ENCODE assay signal across 20 cellular contexts in the genomic region with DNA sequence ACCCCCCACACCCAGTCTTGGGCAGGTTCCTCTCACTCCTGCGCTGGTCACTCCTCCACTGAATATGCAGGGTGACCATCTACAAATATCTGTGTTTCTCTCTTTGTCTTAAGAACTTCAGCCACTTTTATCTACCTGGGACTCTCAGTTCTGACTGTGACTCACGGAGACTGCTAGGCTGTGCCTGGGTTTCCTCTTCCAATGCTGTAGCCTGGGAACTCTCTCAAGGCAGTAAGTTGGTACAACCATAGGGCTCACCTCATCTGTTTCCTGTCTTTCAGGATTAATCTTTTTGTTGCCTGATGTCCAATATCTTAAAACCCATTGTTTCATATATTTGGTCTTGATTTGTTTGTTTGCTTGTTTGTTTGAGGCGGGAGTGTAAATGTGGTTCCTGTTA. TPM values are rescaled to one million over a fixed set of nuclear protein-coding genes. Genes with fewer than 3 reads are reported as not detected.
DNase-seq lines count a peak whose midpoint lies in the region; ATAC-seq, FAIRE-seq and TF ChIP-seq lines count a peak whose summit lies in the region.
"Had no signal": no experiment of that assay in that cellular context is flagged by ENCODE, and none has a peak within 500 bp of the region (broad histone marks: within the 10 kb centered on the region; RNA-seq: fewer than 3 reads in every experiment).

No MANE protein-coding gene starts in this region.

- H3K4me3 Mint-ChIP-seq in GM23338 (no peak overlapping the region), glutamatergic neuron (ENCODE audit: unreplicated experiment) (no peak overlapping the region)
- H3K4me3 Mint-ChIP-seq in stimulated activated naive B cell treated with anti-CD40 and anti-IgM and Interleukin-4, amounts not matched to agents 10 μg/mL and 1 μg/mL and 100 μg/mL, for 72 hours: no peak overlapping the region
- H3K4me3 Mint-ChIP-seq: CD14-positive monocyte; CD4-positive, alpha-beta memory T cell; HFFc6 had no signal

- H3K9me1 ChIP-seq in endothelial cell of umbilical vein (replicated peaks; ENCODE audit: control insufficient read depth, extremely low read depth, insufficient read depth, low read length): no peaks in the 10 kb centered on the region

- intact Hi-C loops in endothelial cell of umbilical vein (cut with micrococcal nuclease): no loop called here

- H3K27me3 ChIP-seq in GM23338 (ENCODE audit: insufficient read depth): no peaks in the 10 kb centered on the region
- H3K27me3 ChIP-seq in bronchial epithelial cell (ENCODE audit: control insufficient read depth, insufficient read depth, low read length): no peaks in the 10 kb centered on the region
- H3K27me3 ChIP-seq in endothelial cell of umbilical vein (ENCODE audit: control insufficient read depth in 2 of 2, insufficient read depth in 2 of 2, low read length in 2 of 2): no peaks in the 10 kb centered on the region
- H3K27me3 ChIP-seq: BLaER1 had no signal

- DNase-seq in GM23338 (ENCODE audit: low spot score) (no peak), bronchial epithelial cell (ENCODE audit: low read depth) (peak; percentile 31), endothelial cell of umbilical vein (ENCODE audit: low read depth, low spot score) (peak; percentile 59), glutamatergic neuron (no peak)
- no peak for DNase-seq in stimulated activated naive B cell treated with anti-CD40 and anti-IgM and Interleukin-4, amounts not matched to agents 10 μg/mL and 1 μg/mL and 100 μg/mL, for 72 hours
- DNase-seq in activated CD8-positive, alpha-beta memory T cell treated with anti-CD3 and anti-CD28 coated beads, Interleukin-2, amount 50 U/mL, for 48 hours: no peak
- DNase-seq: 8988T; Calu3; CD4-positive, alpha-beta memory T cell; DND-41; EL; GM23248; H7; HFFc6 had no signal

- no peaks in the 10 kb centered on the region for H3K4me1 ChIP-seq in GM23338 (ENCODE audit: insufficient read depth)
- no peaks in the 10 kb centered on the region for H3K4me1 ChIP-seq in endothelial cell of umbilical vein (ENCODE audit: control insufficient read depth, extremely low read depth, insufficient read depth, low read length)
- H3K4me1 ChIP-seq: BLaER1 had no signal

- H3K27ac ChIP-seq in GM23338 (ENCODE audit: low read depth) (no peak overlapping the region), endothelial cell of umbilical vein (ENCODE audit: insufficient read depth, low read depth, low read length) (no peak overlapping the region)
- H3K27ac ChIP-seq: BLaER1, GM23248 had no signal

- H3K4me2 ChIP-seq in GM23338: no peak overlapping the region
- no peak overlapping the region for H3K4me2 ChIP-seq in endothelial cell of umbilical vein (ENCODE audit: insufficient read depth, low read length)
- H3K4me2 ChIP-seq: BLaER1 had no signal

- H3K9me2 ChIP-seq in GM23338 (ENCODE audit: insufficient read depth): 0 out of 2 replicates have a peak, but pooled peaks cover 8% of the 10 kb centered on the region

- H3K4me3 ChIP-seq in GM23338 (no peak overlapping the region), bronchial epithelial cell (ENCODE audit: low read depth, low read length) (no peak overlapping the region), endothelial cell of umbilical vein (replicated peaks in 1 of 3; ENCODE audit: insufficient read depth in 1 of 3, low read depth in 1 of 3, low read length in 3 of 3) (no peak overlapping the region)
- H3K4me3 ChIP-seq: BLaER1, GM12878, GM23248 had no signal

- H3K9me3 ChIP-seq in endothelial cell of umbilical vein (replicated peaks; ENCODE audit: control insufficient read depth, insufficient read depth, low read length): no peaks in the 10 kb centered on the region

- no peaks in the 10 kb centered on the region for H3K36me3 Mint-ChIP-seq in GM23338 (ENCODE audit: low read depth)
- no peaks in the 10 kb centered on the region for H3K36me3 Mint-ChIP-seq in stimulated activated naive B cell treated with anti-CD40 and anti-IgM and Interleukin-4, amounts not matched to agents 10 μg/mL and 1 μg/mL and 100 μg/mL, for 72 hours
- H3K36me3 Mint-ChIP-seq in glutamatergic neuron (ENCODE audit: unreplicated experiment): no peaks in the 10 kb centered on the region
- H3K36me3 Mint-ChIP-seq: CD14-positive monocyte; CD4-positive, alpha-beta memory T cell had no signal

- BruUV-seq in endothelial cell of umbilical vein (replicated peaks; lab: Mats Ljungman, UMichigan): no TSS peak

- H3K9ac ChIP-seq in endothelial cell of umbilical vein (replicated peaks; ENCODE audit: extremely low read depth, insufficient read depth, low read length): no peak overlapping the region
- H3K9ac ChIP-seq: BLaER1, GM23248 had no signal

- H3K9me3 Mint-ChIP-seq in GM23338 (no peaks in the 10 kb centered on the region), glutamatergic neuron (ENCODE audit: unreplicated experiment) (no peaks in the 10 kb centered on the region)
- peaks cover 2 to 4% of the 10 kb centered on the region in 2 donors for H3K9me3 Mint-ChIP-seq in stimulated activated naive B cell treated with anti-CD40 and anti-IgM and Interleukin-4, amounts not matched to agents 10 μg/mL and 1 μg/mL and 100 μg/mL, for 72 hours
- H3K9me3 Mint-ChIP-seq: CD4-positive, alpha-beta memory T cell; HFFc6 had no signal

- H3F3A ChIP-seq in GM23338 (replicated peaks; ENCODE audit: low read depth): no peaks in the 10 kb centered on the region

- POLR2A ChIA-PET in endothelial cell of umbilical vein (lab: Charles Lee): no interaction called here

- dilution Hi-C loops in endothelial cell of umbilical vein (cut with MboI; ENCODE audit: extremely low pct_ligation_motif_present, low sequenced_read_pairs): no loop called here

- peak overlapping the region; percentile 20; the same call in 1 of the 2 replicates for H2AFZ ChIP-seq in GM23338
- H2AFZ ChIP-seq in endothelial cell of umbilical vein (ENCODE audit: low read depth, low read length): no peak overlapping the region
- H2AFZ ChIP-seq: GM23248 had no signal

- H3K36me3 ChIP-seq in GM23338 (ENCODE audit: insufficient read depth) (no peaks in the 10 kb centered on the region), bronchial epithelial cell (ENCODE audit: control insufficient read depth, insufficient read depth, low read length) (no peaks in the 10 kb centered on the region), endothelial cell of umbilical vein (ENCODE audit: control insufficient read depth in 2 of 2, extremely low read depth in 1 of 2, insufficient read depth in 2 of 2, low read length in 2 of 2) (no peaks in the 10 kb centered on the region)
- H3K36me3 ChIP-seq: BLaER1 had no signal

- ATAC-seq in GM23338 (no peak; the same call in 2 of the 3 replicates), GM21529 (IDR thresholded peaks at IDR 0.05; ENCODE audit: unreplicated experiment) (no peak)
- ATAC-seq in stimulated activated naive B cell treated with anti-CD40 and anti-IgM and Interleukin-4, amounts not matched to agents 10 μg/mL and 1 μg/mL and 100 μg/mL, for 72 hours (replicated peaks): no peak
- ATAC-seq: GM12878, HCT116 had no signal

- FAIRE-seq in bronchial epithelial cell (lab: Jason Lieb, UNC) (no peak), endothelial cell of umbilical vein (lab: Jason Lieb, UNC) (no peak)
- FAIRE-seq: GM12878 had no signal

- TF ChIP-seq POLR2A in endothelial cell of umbilical vein (IDR thresholded peaks at IDR 0.05; ENCODE audit: low read depth, low read length): no peak

- no peaks in the 10 kb centered on the region for H3K79me2 ChIP-seq in GM23338 (replicated peaks; ENCODE audit: insufficient read depth)
- H3K79me2 ChIP-seq in endothelial cell of umbilical vein (ENCODE audit: control insufficient read depth, insufficient read depth, low read length): no peaks in the 10 kb centered on the region

- peaks cover 4% of the 10 kb centered on the region for H3K4me1 Mint-ChIP-seq in GM23338
- peaks cover 2 to 6% of the 10 kb centered on the region in 2 donors for H3K4me1 Mint-ChIP-seq in stimulated activated naive B cell treated with anti-CD40 and anti-IgM and Interleukin-4, amounts not matched to agents 10 μg/mL and 1 μg/mL and 100 μg/mL, for 72 hours
- no peaks in the 10 kb centered on the region for H3K4me1 Mint-ChIP-seq in glutamatergic neuron (ENCODE audit: low read depth, unreplicated experiment)
- H3K4me1 Mint-ChIP-seq: CD14-positive monocyte; CD4-positive, alpha-beta memory T cell had no signal

- H3K27ac Mint-ChIP-seq in GM23338 (no peak overlapping the region), glutamatergic neuron (ENCODE audit: unreplicated experiment) (no peak overlapping the region)
- peak overlapping the region; percentile 43 for H3K27ac Mint-ChIP-seq in stimulated activated naive B cell treated with anti-CD40 and anti-IgM and Interleukin-4, amounts not matched to agents 10 μg/mL and 1 μg/mL and 100 μg/mL, for 72 hours
- H3K27ac Mint-ChIP-seq: CD14-positive monocyte; CD4-positive, alpha-beta memory T cell; HFFc6 had no signal

- CTCF ChIA-PET in endothelial cell of umbilical vein (lab: Charles Lee): no interaction called here

- H3K27me3 Mint-ChIP-seq in GM23338 (ENCODE audit: insufficient read depth, low read depth, poor library complexity) (no peaks in the 10 kb centered on the region), glutamatergic neuron (ENCODE audit: unreplicated experiment) (no peaks in the 10 kb centered on the region)
- H3K27me3 Mint-ChIP-seq in stimulated activated naive B cell treated with anti-CD40 and anti-IgM and Interleukin-4, amounts not matched to agents 10 μg/mL and 1 μg/mL and 100 μg/mL, for 72 hours: peaks cover 0 to 3% of the 10 kb centered on the region in 2 donors

- no peak for TF ChIP-seq CTCF in GM23338 (conservative IDR thresholded peaks at IDR 0.05; ENCODE audit: low read depth in 2 of 2)
- TF ChIP-seq CTCF in bronchial epithelial cell (IDR thresholded peaks at IDR 0.05; ENCODE audit: insufficient read depth, low read length, severe bottlenecking): no peak
- TF ChIP-seq CTCF in endothelial cell of umbilical vein (IDR thresholded peaks at IDR 0.05; ENCODE audit: extremely low read depth in 1 of 2, insufficient read depth in 1 of 2, low read depth in 1 of 2, low read length in 2 of 2): no peak
- no peak for TF ChIP-seq CTCF in glutamatergic neuron (IDR thresholded peaks at IDR 0.05; ENCODE audit: partially characterized antibody, unreplicated experiment)

- no peaks in the 10 kb centered on the region; the same call in 1 of the 2 replicates for H4K20me1 ChIP-seq in GM23338 (replicated peaks; ENCODE audit: insufficient read depth)
- no peaks in the 10 kb centered on the region for H4K20me1 ChIP-seq in endothelial cell of umbilical vein (replicated peaks; ENCODE audit: control insufficient read depth, extremely low read depth, insufficient read depth, low read length)
- H4K20me1 ChIP-seq: BLaER1 had no signal

RNA-seq across cellular contexts. Expression of a gene that starts 47.2 kb away (rescaled TPM):
- 0.31 and 0.85 TPM in 2 replicates for total RNA-seq in GM23338 (2014; rRNA removed; shearing (Covaris generic))
- polyA plus RNA-seq in GM23338 (2016; fragmentation: Nextera tagmentation; extraction: Ambion mirVana) (0.36 and 0.52 TPM in 2 replicates), endothelial cell of umbilical vein (0.14 and 0.28 TPM in 2 replicates)
- total RNA-seq in bronchial epithelial cell (0.79 and 2.6 TPM in 2 replicates), endothelial cell of umbilical vein (0.44 and 0.72 TPM in 2 replicates), glutamatergic neuron (ENCODE audit: unreplicated experiment) (2.1 TPM)
- 0.25 and 0.27 TPM in 2 replicates for polyA plus RNA-seq in endothelial cell of umbilical vein (2011; cell fraction: cytosol; rRNA removed)
- 0.42 and 0.90 TPM in 2 replicates for polyA plus RNA-seq in endothelial cell of umbilical vein (2011; cell fraction: nucleus; rRNA removed)
- polyA plus RNA-seq in endothelial cell of umbilical vein (2012): 0.27 and 0.52 TPM in 2 replicates
- 0.68 and 0.98 TPM in 2 replicates for polyA minus RNA-seq in endothelial cell of umbilical vein
- not detected for polyA minus RNA-seq in endothelial cell of umbilical vein (2011; cell fraction: cytosol; rRNA and poly(A)+ RNA removed)
- 0.43 and 0.58 TPM in 2 replicates for polyA minus RNA-seq in endothelial cell of umbilical vein (2011; cell fraction: nucleus; rRNA and poly(A)+ RNA removed)
- total RNA-seq: HT-29 had no signal

Comparison
In these comparisons a context has a peak if more than half of its experiments do, and no peak if none do; other contexts are left out.
1. DNase-seq: peak in bronchial epithelial cell (single experiment) and endothelial cell of umbilical vein (single experiment); none in GM23338 (single experiment), stimulated activated naive B cell treated with anti-CD40 and anti-IgM and Interleukin-4, amounts not matched to agents 10 μg/mL and 1 μg/mL and 100 μg/mL, for 72 hours (single experiment), activated CD8-positive, alpha-beta memory T cell treated with anti-CD3 and anti-CD28 coated beads, Interleukin-2, amount 50 U/mL, for 48 hours (single experiment) and glutamatergic neuron (single experiment).